In the genomic region with DNA sequence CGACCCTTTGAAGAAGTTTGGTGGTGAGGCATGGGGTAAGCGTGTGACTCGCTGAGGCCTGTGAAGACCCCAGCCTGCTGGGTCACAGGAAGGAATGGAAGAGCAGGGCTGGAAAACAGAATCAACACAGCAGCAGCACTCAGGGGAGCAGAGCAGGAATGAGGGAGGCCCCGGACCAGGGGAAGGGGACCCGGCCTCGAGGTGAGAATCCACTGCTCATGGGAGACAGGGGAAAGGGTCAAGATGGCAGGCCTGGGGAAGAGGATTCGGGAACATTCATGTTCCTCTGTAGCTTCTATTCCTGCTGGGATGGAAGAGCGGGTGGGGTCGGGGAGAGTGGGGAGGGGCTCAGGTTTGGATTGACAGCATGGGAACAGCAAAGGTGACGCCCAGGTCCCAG, we compare ENCODE assay signal across 17 cellular contexts. TPM values are rescaled to one million over a fixed set of nuclear protein-coding genes. Genes with fewer than 3 reads are reported as not detected.
DNase-seq lines count a peak whose midpoint lies in the region; ATAC-seq, FAIRE-seq and TF ChIP-seq lines count a peak whose summit lies in the region.
"Had no signal": no experiment of that assay in that cellular context is flagged by ENCODE, and none has a peak within 500 bp of the region (broad histone marks: within the 10 kb centered on the region; RNA-seq: fewer than 3 reads in every experiment).

No MANE protein-coding gene starts in this region.

- TF ChIP-seq POLR2A in stomach (IDR thresholded peaks at IDR 0.05), result no peak

- H3K9me3 ChIP-seq in stomach, result no peaks in the 10 kb centered on the region
- H3K9me3 ChIP-seq: BLaER1 treated with 17β-estradiol and CSF1 and Interleukin-3, amounts not matched to agents 10 nM and 100 nM had no signal

- intact Hi-C loops in activated CD8-positive, alpha-beta T cell treated with anti-CD3 and anti-CD28 coated beads for 36 hours (cut with micrococcal nuclease), result no loop called here
- intact Hi-C loops in stomach (cut with DNase I; ENCODE audit: low total_unique reads), result no loop called here

- H3K27ac ChIP-seq in stomach, result no peak overlapping the region
- H3K27ac ChIP-seq: BLaER1 treated with 17β-estradiol and CSF1 and Interleukin-3, amounts not matched to agents 10 nM and 100 nM; HL-60 had no signal

- TF ChIP-seq EP300 in stomach (IDR thresholded peaks at IDR 0.05), result no peak

- no peaks in the 10 kb centered on the region for H3K4me1 ChIP-seq in stomach

- H3K27me3 ChIP-seq in stomach, result peaks cover 0 to 50% (median 0%) of the 10 kb centered on the region in 3 donors
- H3K27me3 ChIP-seq: BLaER1 treated with 17β-estradiol and CSF1 and Interleukin-3, amounts not matched to agents 10 nM and 100 nM had no signal

- H3K9me3 Mint-ChIP-seq in activated CD8-positive, alpha-beta T cell treated with anti-CD3 and anti-CD28 coated beads, Interleukin-2, amount 10 ng/mL, durations not matched to agents 7 days and 5 days (ENCODE audit: insufficient read depth), result no peaks in the 10 kb centered on the region
- H3K9me3 Mint-ChIP-seq in activated CD8-positive, alpha-beta T cell treated with anti-CD3 and anti-CD28 coated beads for 36 hours, result no peaks in the 10 kb centered on the region
- H3K9me3 Mint-ChIP-seq: HFFc6 had no signal

- H3K36me3 Mint-ChIP-seq in activated CD8-positive, alpha-beta T cell treated with anti-CD3 and anti-CD28 coated beads, Interleukin-2, amount 10 ng/mL, durations not matched to agents 7 days and 5 days (ENCODE audit: low read depth), result no peaks in the 10 kb centered on the region
- H3K36me3 Mint-ChIP-seq in activated CD8-positive, alpha-beta T cell treated with anti-CD3 and anti-CD28 coated beads for 36 hours (ENCODE audit: low read depth), result no peaks in the 10 kb centered on the region
- H3K36me3 Mint-ChIP-seq: CD4-positive, CD25-positive, alpha-beta regulatory T cell had no signal

- POLR2A ChIA-PET in activated CD8-positive, alpha-beta T cell treated with anti-CD3 and anti-CD28 coated beads, Interleukin-2, amount 10 ng/mL, durations not matched to agents 7 days and 5 days (lab: Charles Lee), result no interaction called here
- POLR2A ChIA-PET in activated CD8-positive, alpha-beta T cell treated with anti-CD3 and anti-CD28 coated beads for 36 hours (lab: Charles Lee), result no interaction called here

- no peak for TF ChIP-seq CTCF in activated CD8-positive, alpha-beta T cell treated with anti-CD3 and anti-CD28 coated beads for 36 hours (IDR thresholded peaks at IDR 0.05)
- TF ChIP-seq CTCF in stomach (IDR thresholded peaks at IDR 0.05), result no peak

- FAIRE-seq in HTR-8/SVneo (lab: Jason Lieb, UNC), result peak; percentile 64
- FAIRE-seq: GM12878, GM18507 had no signal

- H3K4me3 Mint-ChIP-seq in activated CD8-positive, alpha-beta T cell treated with anti-CD3 and anti-CD28 coated beads, Interleukin-2, amount 10 ng/mL, durations not matched to agents 7 days and 5 days, result no peak overlapping the region
- no peak overlapping the region for H3K4me3 Mint-ChIP-seq in activated CD8-positive, alpha-beta T cell treated with anti-CD3 and anti-CD28 coated beads for 36 hours
- H3K4me3 Mint-ChIP-seq: HFFc6 had no signal

- 85 to 92% (median 88%) methylated on average over 10 of the region's 10 CpGs for WGBS in stomach, 5 donors

- H3K36me3 ChIP-seq in stomach, result no peaks in the 10 kb centered on the region
- H3K36me3 ChIP-seq: BLaER1 treated with 17β-estradiol and CSF1 and Interleukin-3, amounts not matched to agents 10 nM and 100 nM had no signal

- no peak overlapping the region for H3K27ac Mint-ChIP-seq in activated CD8-positive, alpha-beta T cell treated with anti-CD3 and anti-CD28 coated beads, Interleukin-2, amount 10 ng/mL, durations not matched to agents 7 days and 5 days
- no peak overlapping the region for H3K27ac Mint-ChIP-seq in activated CD8-positive, alpha-beta T cell treated with anti-CD3 and anti-CD28 coated beads for 36 hours
- H3K27ac Mint-ChIP-seq: CD4-positive, CD25-positive, alpha-beta regulatory T cell; HFFc6 had no signal

- no peak overlapping the region for H3K4me3 ChIP-seq in stomach
- H3K4me3 ChIP-seq: BLaER1 treated with 17β-estradiol and CSF1 and Interleukin-3, amounts not matched to agents 10 nM and 100 nM; GM12878 had no signal

- ATAC-seq in activated CD8-positive, alpha-beta T cell treated with anti-CD3 and anti-CD28 coated beads, Interleukin-2, amount 10 ng/mL, durations not matched to agents 7 days and 5 days, result no peak
- no peak for ATAC-seq in activated CD8-positive, alpha-beta T cell treated with anti-CD3 and anti-CD28 coated beads for 36 hours
- ATAC-seq: GM12878 had no signal

- DNase-seq in activated CD8-positive, alpha-beta T cell treated with anti-CD3 and anti-CD28 coated beads, Interleukin-2, amount 10 ng/mL, durations not matched to agents 7 days and 5 days, result peak; percentile 6
- no peak for DNase-seq in activated CD8-positive, alpha-beta T cell treated with anti-CD3 and anti-CD28 coated beads for 36 hours
- DNase-seq in HTR-8/SVneo (ENCODE audit: insufficient read length, low spot score), result no peak
- DNase-seq in iPS-NIHi7 (ENCODE audit: extremely low spot score), result peak; percentile 12
- peak; percentile 11 for DNase-seq in stomach
- no peak for DNase-seq in NCI-H2227 (lab: John Stamatoyannopoulos, UW; ENCODE audit: unreplicated experiment)
- no peak for DNase-seq in activated naive CD4-positive, alpha-beta T cell treated with Interleukin-2 at 50 U/mL for 16 hours
- DNase-seq: 8988T; ACHN; CD4-positive, CD25-positive, alpha-beta regulatory T cell; DMS 273 treated with DMSO at 0.1 percent for 48 hours; HCEC 1CT; HFFc6 had no signal

- CTCF ChIA-PET in activated CD8-positive, alpha-beta T cell treated with anti-CD3 and anti-CD28 coated beads, Interleukin-2, amount 10 ng/mL, durations not matched to agents 7 days and 5 days (lab: Charles Lee), result no interaction called here
- CTCF ChIA-PET in activated CD8-positive, alpha-beta T cell treated with anti-CD3 and anti-CD28 coated beads for 36 hours (lab: Charles Lee), result no interaction called here

- H3K4me1 Mint-ChIP-seq in activated CD8-positive, alpha-beta T cell treated with anti-CD3 and anti-CD28 coated beads, Interleukin-2, amount 10 ng/mL, durations not matched to agents 7 days and 5 days (ENCODE audit: low read depth), result peaks cover 8% of the 10 kb centered on the region
- no peaks in the 10 kb centered on the region for H3K4me1 Mint-ChIP-seq in activated CD8-positive, alpha-beta T cell treated with anti-CD3 and anti-CD28 coated beads for 36 hours (ENCODE audit: low read depth)
- H3K4me1 Mint-ChIP-seq: CD4-positive, CD25-positive, alpha-beta regulatory T cell had no signal

- H3K27me3 Mint-ChIP-seq in activated CD8-positive, alpha-beta T cell treated with anti-CD3 and anti-CD28 coated beads, Interleukin-2, amount 10 ng/mL, durations not matched to agents 7 days and 5 days (ENCODE audit: low read depth), result peaks cover 20% of the 10 kb centered on the region
- H3K27me3 Mint-ChIP-seq in activated CD8-positive, alpha-beta T cell treated with anti-CD3 and anti-CD28 coated beads for 36 hours, result peaks cover 5% of the 10 kb centered on the region

RNA-seq across cellular contexts. Expression of gene NPEPL1, which starts 59.4 kb away (rescaled TPM):
- 10 to 100 TPM; 22.9 to 26.8 TPM for total RNA-seq in activated CD8-positive, alpha-beta T cell treated with anti-CD3 and anti-CD28 coated beads, Interleukin-2, amount 10 ng/mL, durations not matched to agents 7 days and 5 days
- total RNA-seq in activated CD8-positive, alpha-beta T cell treated with anti-CD3 and anti-CD28 coated beads for 36 hours, result 10 to 100 TPM; 15.4 to 17.1 TPM
- total RNA-seq in stomach, result 100 to 1,000 TPM in 2 of 5 donors, 10 to 100 TPM in 3; 29.7 to 134 (median 60.7) TPM
- 10 to 100 TPM; 15.3 to 36.2 (median 27.8) TPM for polyA plus RNA-seq in stomach

Comparison
In these comparisons a context has a peak if more than half of its experiments do, and no peak if none do; other contexts are left out.
1. DNase-seq: peak in activated CD8-positive, alpha-beta T cell treated with anti-CD3 and anti-CD28 coated beads, Interleukin-2, amount 10 ng/mL, durations not matched to agents 7 days and 5 days (single experiment), iPS-NIHi7 (single experiment) and stomach (single experiment); none in activated CD8-positive, alpha-beta T cell treated with anti-CD3 and anti-CD28 coated beads for 36 hours (single experiment), HTR-8/SVneo (single experiment), NCI-H2227 (single experiment) and activated naive CD4-positive, alpha-beta T cell treated with Interleukin-2 at 50 U/mL for 16 hours (single experiment).